ENCODE assay signal across 29 cellular contexts in genomic region chr2:207640160-207640559, GRCh38.
"Had no signal": no experiment of that assay in that cellular context is flagged by ENCODE, and none has a peak within 500 bp of the region (broad histone marks: within the 10 kb centered on the region; RNA-seq: fewer than 3 reads in every experiment).

No MANE protein-coding gene starts in this region.

- H3K4me3 ChIP-seq: ascending aorta, breast epithelium, cardiac muscle cell, colonic mucosa, esophagus muscularis mucosa, gastrocnemius medialis, heart left ventricle, hepatocyte had no signal

- H3K27ac ChIP-seq: ascending aorta, breast epithelium, cardiac muscle cell, colonic mucosa, esophagus muscularis mucosa, foreskin keratinocyte, gastrocnemius medialis, heart left ventricle, hepatocyte had no signal

- H3K4me1 ChIP-seq: ascending aorta, breast epithelium, colonic mucosa, esophagus muscularis mucosa, gastrocnemius medialis, heart left ventricle had no signal

- DNase-seq: activated CD4-positive, alpha-beta memory T cell treated with anti-CD3 and anti-CD28 coated beads for 36 hours; activated CD4-positive, alpha-beta T cell treated with anti-CD3 and anti-CD28 coated beads for 36 hours; activated CD4-positive, alpha-beta T cell treated with anti-CD3 and anti-CD28 coated beads, Interleukin-2, amount 10 ng/mL, durations not matched to agents 24 days and 14 days; activated CD4-positive, CD25-positive, alpha-beta regulatory T cell; activated CD4-positive, CD25-positive, alpha-beta regulatory T cell treated with anti-CD3 and anti-CD28 coated beads, Interleukin-2, amount 50 U/mL, for 72 hours; activated CD8-positive, alpha-beta memory T cell treated with anti-CD3 and anti-CD28 coated beads, Interleukin-2, amount 10 ng/mL, durations not matched to agents 7 days and 5 days; activated CD8-positive, alpha-beta memory T cell treated with anti-CD3 and anti-CD28 coated beads, Interleukin-2, amount 50 U/mL, for 4 hours; activated CD8-positive, alpha-beta T cell treated with anti-CD3 and anti-CD28 coated beads, Interleukin-2, amount 10 ng/mL, durations not matched to agents 7 days and 5 days; activated effector memory CD4-positive, alpha-beta T cell treated with anti-CD3 and anti-CD28 coated beads, Interleukin-2, amount 50 U/mL, for 16 hours; activated naive CD4-positive, alpha-beta T cell; activated naive CD4-positive, alpha-beta T cell treated with anti-CD3 and anti-CD28 coated beads, Interleukin-2, amount 10 ng/mL, durations not matched to agents 7 days and 5 days; activated naive CD8-positive, alpha-beta T cell treated with anti-CD3 and anti-CD28 coated beads, Interleukin-2, amount 10 ng/mL, durations not matched to agents 7 days and 5 days; activated T-cell treated with anti-CD3 and anti-CD28 coated beads, Interleukin-2, amount 50 U/mL, for 1 hour; activated T-cell treated with anti-CD3 and anti-CD28 coated beads, Interleukin-2, amount 50 U/mL, for 48 hours; central memory CD4-positive, alpha-beta T cell; cerebellar nuclear complex; colonic mucosa; effector CD8-positive, alpha-beta T cell; foreskin keratinocyte; gastrocnemius medialis; glutamatergic neuron; heart left ventricle; T-helper 2 cell had no signal

- H3K27me3 ChIP-seq: ascending aorta, breast epithelium, cardiac muscle cell, colonic mucosa, esophagus muscularis mucosa, foreskin keratinocyte, gastrocnemius medialis, hepatocyte had no signal

- H3K9me3 ChIP-seq: breast epithelium, colonic mucosa, esophagus muscularis mucosa, gastrocnemius medialis had no signal

- ATAC-seq: activated CD4-positive, alpha-beta T cell treated with anti-CD3 and anti-CD28 coated beads for 36 hours; activated CD8-positive, alpha-beta memory T cell treated with anti-CD3 and anti-CD28 coated beads, Interleukin-2, amount 10 ng/mL, durations not matched to agents 7 days and 5 days; activated CD8-positive, alpha-beta T cell treated with anti-CD3 and anti-CD28 coated beads, Interleukin-2, amount 10 ng/mL, durations not matched to agents 7 days and 5 days; activated naive CD4-positive, alpha-beta T cell treated with anti-CD3 and anti-CD28 coated beads, Interleukin-2, amount 50 U/mL, for 72 hours; foreskin keratinocyte; gastrocnemius medialis; heart left ventricle had no signal

- H3K36me3 ChIP-seq: ascending aorta, breast epithelium, cardiac muscle cell, colonic mucosa, esophagus muscularis mucosa, gastrocnemius medialis, heart left ventricle had no signal
